8 cellular contexts compared by ENCODE assay signal in the genomic region with DNA sequence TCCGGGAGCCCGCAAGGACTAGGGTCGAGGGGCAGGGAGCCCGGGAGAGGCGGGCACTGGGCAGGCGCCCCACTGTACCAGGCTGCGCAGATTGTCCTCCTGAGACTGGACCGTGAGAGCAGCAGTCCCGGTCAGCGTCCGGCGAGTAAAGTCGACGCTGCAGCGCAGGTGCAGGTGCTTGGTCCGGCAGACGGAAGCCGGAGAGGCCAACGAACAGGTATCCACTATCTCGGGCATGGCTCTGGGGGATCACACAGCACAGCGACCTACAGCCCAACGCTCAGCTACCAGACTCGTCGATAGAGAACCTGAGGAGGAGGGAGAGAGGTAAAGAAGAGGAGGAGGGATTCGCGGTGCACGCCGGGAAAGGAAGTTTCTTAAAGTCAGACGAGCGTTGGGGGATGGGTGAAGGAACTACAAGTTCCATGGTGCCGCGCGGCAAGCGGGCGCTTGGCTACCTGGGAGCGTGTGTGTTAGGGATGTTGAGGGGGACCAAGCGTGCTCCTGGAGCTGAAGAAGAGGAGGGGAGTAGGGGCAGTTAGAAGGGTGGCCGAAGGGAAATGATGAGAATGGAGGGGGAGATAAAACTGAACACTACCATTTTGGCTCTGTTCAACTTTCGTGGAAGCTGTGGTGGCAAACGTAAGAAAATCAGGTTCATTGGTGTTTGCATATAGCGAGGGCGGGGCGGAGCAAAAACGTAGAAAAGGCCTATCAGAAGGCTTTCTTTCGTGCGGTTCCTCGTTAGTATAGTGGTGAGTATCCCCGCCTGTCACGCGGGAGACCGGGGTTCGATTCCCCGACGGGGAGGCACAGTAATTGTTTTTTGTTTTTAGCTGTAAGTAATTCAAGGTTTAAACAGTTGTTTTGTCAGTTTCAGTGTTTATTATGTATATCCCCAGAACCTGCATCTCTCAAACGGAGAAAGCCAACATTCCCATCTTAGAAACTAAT.
DNase-seq lines count a peak whose midpoint lies in the region; ATAC-seq and TF ChIP-seq lines count a peak whose summit lies in the region.

Gene LTA4H, minus strand, starts transcription at position 305 of the 954 bp plus-strand sequence. Its CDS starts 68 bp downstream, at position 237.

- H3K9ac ChIP-seq in OCI-LY3 (ENCODE audit: low read length) = peak within 1 kb of the TSS; percentile 73

- peaks cover 6% of the 10 kb centered on the region; the same call in 1 of the 2 replicates for H3K9me3 ChIP-seq in OCI-LY3 (ENCODE audit: insufficient read depth, low read length)

- peak within 1 kb of the TSS; percentile 77 for H3K27ac ChIP-seq in OCI-LY3 (ENCODE audit: low read length)

- H3K36me3 ChIP-seq in OCI-LY3 (replicated peaks; ENCODE audit: low read depth, low read length) = no peaks in the 10 kb centered on the region

- DNase-seq in DMS 273 treated with DMSO at 0.1 percent for 48 hours (lab: John Stamatoyannopoulos, UW) (peak; percentile 97), HuH-7.5 (ENCODE audit: low spot score) (peak; percentile 75), epithelial cell of esophagus (ENCODE audit: low read depth) (peak; percentile 99), middle frontal gyrus (ENCODE audit: extremely low spot score, low spot score) (peak; percentile 96)
- DNase-seq in activated CD8-positive, alpha-beta memory T cell treated with anti-CD3 and anti-CD28 coated beads, Interleukin-2, amount 50 U/mL, for 48 hours = peak; percentile 99
- DNase-seq in stimulated activated CD8-positive, alpha-beta memory T cell treated with anti-CD3 and anti-CD28 coated beads, Interleukin-2, amount 100 ng/mL, for 48 hours (ENCODE audit: low read depth in 2 of 2) = peak; percentile 88 to 93

- no peaks in the 10 kb centered on the region for H3K27me3 ChIP-seq in OCI-LY3 (ENCODE audit: low read depth, low read length)

- no peaks in the 10 kb centered on the region for H4K20me1 ChIP-seq in OCI-LY3 (ENCODE audit: insufficient read depth, low read length)

- peak within 1 kb of the TSS; percentile 92 for H3K4me2 ChIP-seq in OCI-LY3 (ENCODE audit: low read length)

- peaks cover 30% of the 10 kb centered on the region for H3K4me1 ChIP-seq in OCI-LY3 (ENCODE audit: low read length)

- TF ChIP-seq CTCF in OCI-LY3 (IDR thresholded peaks at IDR 0.05; ENCODE audit: low read depth, low read length) (no peak), epithelial cell of esophagus (IDR thresholded peaks at IDR 0.05; ENCODE audit: insufficient read depth, low read depth, low read length, missing control alignments) (no peak)

- H3K4me3 ChIP-seq in OCI-LY3 (ENCODE audit: low read length) (peak within 1 kb of the TSS; percentile 86), epithelial cell of esophagus (ENCODE audit: low read length) (peak within 1 kb of the TSS; percentile 67)

- peak; percentile 94 for ATAC-seq in GM21528 (IDR thresholded peaks at IDR 0.05; ENCODE audit: low FRiP score, unreplicated experiment)

- H3K79me2 ChIP-seq in OCI-LY3 (ENCODE audit: low read length) = peaks cover 7% of the 10 kb centered on the region; the same call in 1 of the 2 replicates

- H2AFZ ChIP-seq in OCI-LY3 (ENCODE audit: low read depth, low read length) = peak within 1 kb of the TSS; percentile 87

Comparison
In these comparisons a context has a peak if more than half of its experiments do, and no peak if none do; other contexts are left out.
1. Peak in every context shown above with its lines: DNase-seq, ATAC-seq, H3K4me3 ChIP-seq and H3K27ac ChIP-seq.